In genomic region chr1:222093518-222093917, GRCh38 we compare ENCODE assay signal across 36 cellular contexts.
"Had no signal": no experiment of that assay in that cellular context is flagged by ENCODE, and none has a peak within 500 bp of the region (broad histone marks: within the 10 kb centered on the region; RNA-seq: fewer than 3 reads in every experiment).

No MANE protein-coding gene starts in this region.

- H3K27ac ChIP-seq: ascending aorta, cardiac muscle cell, VCaP had no signal

- H3K36me3 Mint-ChIP-seq: activated CD4-positive, alpha-beta memory T cell treated with anti-CD3 and anti-CD28 coated beads for 36 hours; activated naive CD4-positive, alpha-beta T cell treated with anti-CD3 and anti-CD28 coated beads, Interleukin-2, amount 50 U/mL, for 24 hours; activated naive CD8-positive, alpha-beta T cell; activated naive CD8-positive, alpha-beta T cell treated with anti-CD3 and anti-CD28 coated beads, Interleukin-2, amount 10 ng/mL, durations not matched to agents 7 days and 5 days; brain had no signal

- DNase-seq: activated B cell treated with CpG ODN at 0.5 μM for 24 hours; activated CD4-positive, alpha-beta memory T cell treated with anti-CD3 and anti-CD28 coated beads for 36 hours; activated CD4-positive, alpha-beta T cell treated with anti-CD3 and anti-CD28 coated beads for 4 hours; activated CD4-positive, alpha-beta T cell treated with anti-CD3 and anti-CD28 coated beads, Interleukin-2, amount 10 ng/mL, durations not matched to agents 24 days and 14 days; activated CD4-positive, alpha-beta T cell treated with anti-CD3 and anti-CD28 coated beads, Interleukin-2, amount 50 U/mL, for 1 hour; activated CD4-positive, alpha-beta T cell treated with anti-CD3 and anti-CD28 coated beads, Interleukin-2, amount 50 U/mL, for 4 hours; activated CD4-positive, CD25-positive, alpha-beta regulatory T cell treated with anti-CD3 and anti-CD28 coated beads, Interleukin-2, amount 50 U/mL, for 72 hours; activated CD8-positive, alpha-beta memory T cell treated with anti-CD3 and anti-CD28 coated beads, Interleukin-2, amount 50 U/mL, for 4 hours; activated CD8-positive, alpha-beta T cell treated with anti-CD3 and anti-CD28 coated beads for 36 hours; activated effector memory CD4-positive, alpha-beta T cell treated with Interleukin-2 at 50 U/mL for 16 hours; activated gamma-delta T cell; activated naive CD4-positive, alpha-beta T cell treated with Interleukin-2 at 50 U/mL for 16 hours; activated naive CD8-positive, alpha-beta T cell treated with anti-CD3 and anti-CD28 coated beads, Interleukin-2, amount 10 ng/mL, durations not matched to agents 7 days and 5 days; activated naive CD8-positive, alpha-beta T cell treated with anti-CD3 and anti-CD28 coated beads, Interleukin-2, amount 50 U/mL, for 24 hours; activated T-cell treated with anti-CD3 and anti-CD28 coated beads for 4 hours; activated T-cell treated with anti-CD3 and anti-CD28 coated beads, Interleukin-2, amount 50 U/mL, for 1 hour; activated T-cell treated with anti-CD3 and anti-CD28 coated beads, Interleukin-2, amount 50 U/mL, for 4 hours; amygdala; anterior cingulate cortex; caudate nucleus; cerebellar nuclear complex; T-helper 1 cell; T-helper 2 cell; T-helper 9 cell had no signal

- H3K27ac Mint-ChIP-seq: activated B cell treated with CpG ODN at 0.5 μM for 24 hours; activated CD4-positive, alpha-beta memory T cell treated with anti-CD3 and anti-CD28 coated beads for 36 hours; activated CD4-positive, alpha-beta T cell treated with anti-CD3 and anti-CD28 coated beads, Interleukin-2, amount 10 ng/mL, durations not matched to agents 24 days and 14 days; activated CD8-positive, alpha-beta T cell treated with anti-CD3 and anti-CD28 coated beads for 36 hours; activated naive CD4-positive, alpha-beta T cell treated with anti-CD3 and anti-CD28 coated beads, Interleukin-2, amount 50 U/mL, for 24 hours; activated naive CD8-positive, alpha-beta T cell; activated naive CD8-positive, alpha-beta T cell treated with anti-CD3 and anti-CD28 coated beads, Interleukin-2, amount 10 ng/mL, durations not matched to agents 7 days and 5 days; activated naive CD8-positive, alpha-beta T cell treated with anti-CD3 and anti-CD28 coated beads, Interleukin-2, amount 50 U/mL, for 24 hours; activated T-helper 2 cell treated with anti-CD3 and anti-CD28 coated beads, Interferon-gamma antibody, Interleukin-2, Interleukin-4, amounts not matched to agents 10 μg/mL and 5 μg/mL and 100 μg/mL, durations not matched to agents 14 hours and 24 hours and 36 hours; brain; T-helper 1 cell treated with Interleukin-12 subunit alpha and Interleukin-12 subunit beta and Interleukin-4 antibody, amounts not matched to agents 30 μg/mL and 1 μg/mL, for 36 hours; T-helper 2 cell treated with Interferon-gamma antibody and Interleukin-4, amounts not matched to agents 5 μg/mL and 100 μg/mL, for 36 hours had no signal

- H3K4me3 Mint-ChIP-seq: activated B cell treated with CpG ODN at 0.5 μM for 24 hours; activated CD4-positive, alpha-beta memory T cell treated with anti-CD3 and anti-CD28 coated beads for 36 hours; activated CD4-positive, alpha-beta T cell treated with anti-CD3 and anti-CD28 coated beads, Interleukin-2, amount 10 ng/mL, durations not matched to agents 24 days and 14 days; activated CD8-positive, alpha-beta T cell treated with anti-CD3 and anti-CD28 coated beads for 36 hours; activated naive CD4-positive, alpha-beta T cell treated with anti-CD3 and anti-CD28 coated beads, Interleukin-2, amount 50 U/mL, for 24 hours; activated naive CD8-positive, alpha-beta T cell; activated naive CD8-positive, alpha-beta T cell treated with anti-CD3 and anti-CD28 coated beads, Interleukin-2, amount 10 ng/mL, durations not matched to agents 7 days and 5 days; activated naive CD8-positive, alpha-beta T cell treated with anti-CD3 and anti-CD28 coated beads, Interleukin-2, amount 50 U/mL, for 24 hours; activated T-cell treated with anti-CD3 and anti-CD28 coated beads, Interleukin-2, amount 50 U/mL, for 4 hours; brain; central memory CD8-positive, alpha-beta T cell; T-helper 1 cell treated with Interleukin-12 subunit alpha and Interleukin-12 subunit beta and Interleukin-4 antibody, amounts not matched to agents 30 μg/mL and 1 μg/mL, for 36 hours; T-helper 2 cell treated with Interferon-gamma antibody and Interleukin-4, amounts not matched to agents 5 μg/mL and 100 μg/mL, for 36 hours had no signal

- H3K4me1 Mint-ChIP-seq: activated B cell treated with CpG ODN at 0.5 μM for 24 hours; activated CD4-positive, alpha-beta T cell treated with anti-CD3 and anti-CD28 coated beads, Interleukin-2, amount 10 ng/mL, durations not matched to agents 24 days and 14 days; activated naive CD4-positive, alpha-beta T cell treated with anti-CD3 and anti-CD28 coated beads, Interleukin-2, amount 50 U/mL, for 24 hours; activated naive CD8-positive, alpha-beta T cell treated with anti-CD3 and anti-CD28 coated beads, Interleukin-2, amount 10 ng/mL, durations not matched to agents 7 days and 5 days; brain; central memory CD8-positive, alpha-beta T cell had no signal

- H3K9me3 Mint-ChIP-seq: activated B cell treated with CpG ODN at 0.5 μM for 24 hours; activated CD4-positive, alpha-beta memory T cell treated with anti-CD3 and anti-CD28 coated beads for 36 hours; activated CD4-positive, alpha-beta T cell treated with anti-CD3 and anti-CD28 coated beads, Interleukin-2, amount 10 ng/mL, durations not matched to agents 24 days and 14 days; activated CD8-positive, alpha-beta T cell treated with anti-CD3 and anti-CD28 coated beads for 36 hours; activated naive CD4-positive, alpha-beta T cell treated with anti-CD3 and anti-CD28 coated beads, Interleukin-2, amount 50 U/mL, for 24 hours; activated naive CD8-positive, alpha-beta T cell treated with anti-CD3 and anti-CD28 coated beads, Interleukin-2, amount 10 ng/mL, durations not matched to agents 7 days and 5 days; activated naive CD8-positive, alpha-beta T cell treated with anti-CD3 and anti-CD28 coated beads, Interleukin-2, amount 50 U/mL, for 24 hours; activated T-cell treated with anti-CD3 and anti-CD28 coated beads, Interleukin-2, amount 50 U/mL, for 4 hours; activated T-helper 2 cell treated with anti-CD3 and anti-CD28 coated beads, Interferon-gamma antibody, Interleukin-2, Interleukin-4, amounts not matched to agents 10 μg/mL and 5 μg/mL and 100 μg/mL, durations not matched to agents 14 hours and 24 hours and 36 hours; brain; central memory CD8-positive, alpha-beta T cell; T-helper 1 cell treated with Interleukin-12 subunit alpha and Interleukin-12 subunit beta and Interleukin-4 antibody, amounts not matched to agents 30 μg/mL and 1 μg/mL, for 36 hours; T-helper 2 cell treated with Interferon-gamma antibody and Interleukin-4, amounts not matched to agents 5 μg/mL and 100 μg/mL, for 36 hours had no signal

- H3K36me3 ChIP-seq: ascending aorta, cardiac muscle cell had no signal

- H3K9me3 ChIP-seq: ascending aorta had no signal

- H3K27me3 ChIP-seq: ascending aorta, cardiac muscle cell had no signal

- FAIRE-seq: bronchial epithelial cell, TTC549 had no signal

- H3K27me3 Mint-ChIP-seq: activated CD4-positive, alpha-beta memory T cell treated with anti-CD3 and anti-CD28 coated beads for 36 hours; activated CD8-positive, alpha-beta T cell treated with anti-CD3 and anti-CD28 coated beads for 36 hours; activated naive CD8-positive, alpha-beta T cell treated with anti-CD3 and anti-CD28 coated beads, Interleukin-2, amount 10 ng/mL, durations not matched to agents 7 days and 5 days; activated naive CD8-positive, alpha-beta T cell treated with anti-CD3 and anti-CD28 coated beads, Interleukin-2, amount 50 U/mL, for 24 hours; brain had no signal

- H3K4me3 ChIP-seq: ascending aorta, cardiac muscle cell had no signal

- H3K4me1 ChIP-seq: ascending aorta had no signal

- ATAC-seq: activated CD8-positive, alpha-beta T cell treated with anti-CD3 and anti-CD28 coated beads for 36 hours; activated naive CD8-positive, alpha-beta T cell treated with anti-CD3 and anti-CD28 coated beads, Interleukin-2, amount 50 U/mL, for 24 hours; activated T-cell treated with anti-CD3 and anti-CD28 coated beads, Interleukin-2, amount 50 U/mL, for 4 hours had no signal
